In genomic region chr2:165529130-165529529, GRCh38 we compare ENCODE assay signal across 30 cellular contexts. TPM values are rescaled to one million over a fixed set of nuclear protein-coding genes. Genes with fewer than 3 reads are reported as not detected.
DNase-seq lines count a peak whose midpoint lies in the region; ATAC-seq and TF ChIP-seq lines count a peak whose summit lies in the region.
"Had no signal": no experiment of that assay in that cellular context is flagged by ENCODE, and none has a peak within 500 bp of the region (broad histone marks: within the 10 kb centered on the region; RNA-seq: fewer than 3 reads in every experiment).

No MANE protein-coding gene starts in this region.

- H3K4me3 ChIP-seq in breast epithelium = no peak overlapping the region
- H3K4me3 ChIP-seq in fibroblast of mammary gland (ENCODE audit: control insufficient read depth, low read depth, low read length) = no peak overlapping the region
- H3K4me3 ChIP-seq: ovary, right atrium auricular region had no signal

- no peaks in the 10 kb centered on the region for H3K4me1 ChIP-seq in breast epithelium
- H3K4me1 ChIP-seq: right atrium auricular region had no signal

- BruUV-seq in MCF 10A (replicated peaks; lab: Mats Ljungman, UMichigan) = no TSS peak

- H3K9me3 ChIP-seq in breast epithelium = peaks cover 0 to 4% of the 10 kb centered on the region in 2 donors
- H3K9me3 ChIP-seq: ovary, right atrium auricular region, SK-N-SH had no signal

- H3K36me3 Mint-ChIP-seq in MCF 10A (ENCODE audit: insufficient read depth, unreplicated experiment) (no peaks in the 10 kb centered on the region), WTC11 (peaks cover 11% of the 10 kb centered on the region)
- H3K36me3 Mint-ChIP-seq in activated CD8-positive, alpha-beta T cell treated with anti-CD3 and anti-CD28 coated beads for 36 hours (ENCODE audit: low read depth) = no peaks in the 10 kb centered on the region
- H3K36me3 Mint-ChIP-seq: activated naive CD4-positive, alpha-beta T cell treated with anti-CD3 and anti-CD28 coated beads, Interleukin-2, amount 50 U/mL, for 24 hours had no signal

- no peak overlapping the region for H3K27ac ChIP-seq in breast epithelium
- H3K27ac ChIP-seq: ovary, right atrium auricular region, RWPE1 had no signal

- H3K4me3 Mint-ChIP-seq in MCF 10A (ENCODE audit: unreplicated experiment) (no peak overlapping the region), WTC11 (no peak overlapping the region)
- no peak overlapping the region for H3K4me3 Mint-ChIP-seq in activated CD8-positive, alpha-beta T cell treated with anti-CD3 and anti-CD28 coated beads for 36 hours
- H3K4me3 Mint-ChIP-seq: activated naive CD4-positive, alpha-beta T cell treated with anti-CD3 and anti-CD28 coated beads, Interleukin-2, amount 50 U/mL, for 24 hours; activated T-cell treated with anti-CD3 and anti-CD28 coated beads, Interleukin-2, amount 50 U/mL, for 72 hours; B cell had no signal

- H3K27me3 ChIP-seq in breast epithelium = no peaks in the 10 kb centered on the region
- H3K27me3 ChIP-seq: ovary, right atrium auricular region had no signal

- DNase-seq in MCF 10A (ENCODE audit: unreplicated experiment) (peak; percentile 4), breast epithelium (ENCODE audit: low spot score in 2 of 2) (no peak), WTC11 (ENCODE audit: low spot score) (no peak), fibroblast of mammary gland (ENCODE audit: low read depth) (peak; percentile 51), DMS 273 treated with DMSO at 0.1 percent for 48 hours (lab: John Stamatoyannopoulos, UW) (no peak)
- DNase-seq in activated CD8-positive, alpha-beta T cell treated with anti-CD3 and anti-CD28 coated beads for 36 hours = no peak
- no peak for DNase-seq in activated T-cell treated with anti-CD3 and anti-CD28 coated beads, Interleukin-2, amount 50 U/mL, for 48 hours
- no peak for DNase-seq in activated CD8-positive, alpha-beta memory T cell treated with anti-CD3 and anti-CD28 coated beads, Interleukin-2, amount 50 U/mL, for 48 hours
- DNase-seq: 8988T; activated CD4-positive, alpha-beta T cell treated with anti-CD3 and anti-CD28 coated beads for 1 hour; activated CD8-positive, alpha-beta memory T cell treated with anti-CD3 and anti-CD28 coated beads for 24 hours; activated T-cell treated with anti-CD3 and anti-CD28 coated beads, Interleukin-2, amount 50 U/mL, for 72 hours; COR-L47; cortex of kidney; foreskin melanocyte; GOT3; Kasumi-1; mesenchymal stem cell; NCI-H1092 treated with DMSO at 0.1 percent for 48 hours; NCI-H2081 treated with DMSO at 0.1 percent for 48 hours; NCI-H526; ovary; SK-N-SH; stimulated activated CD4-positive, alpha-beta T cell treated with anti-CD3 and anti-CD28 coated beads, Interleukin-15, amount 100 ng/mL, for 24 hours; substantia nigra; T-helper 9 cell had no signal

- peaks cover 26% of the 10 kb centered on the region for H3K27me3 Mint-ChIP-seq in MCF 10A (ENCODE audit: insufficient read depth, unreplicated experiment)
- no peaks in the 10 kb centered on the region for H3K27me3 Mint-ChIP-seq in WTC11 (ENCODE audit: low read depth)
- H3K27me3 Mint-ChIP-seq in activated CD8-positive, alpha-beta T cell treated with anti-CD3 and anti-CD28 coated beads for 36 hours = no peaks in the 10 kb centered on the region
- H3K27me3 Mint-ChIP-seq: B cell had no signal

- ATAC-seq in WTC11 = peak; percentile 87
- no peak for ATAC-seq in activated CD8-positive, alpha-beta T cell treated with anti-CD3 and anti-CD28 coated beads for 36 hours
- ATAC-seq: activated T-cell treated with anti-CD3 and anti-CD28 coated beads, Interleukin-2, amount 50 U/mL, for 72 hours had no signal

- H3K9me3 Mint-ChIP-seq in MCF 10A (ENCODE audit: unreplicated experiment) (peaks cover 7% of the 10 kb centered on the region), WTC11 (peaks cover 15% of the 10 kb centered on the region)
- no peaks in the 10 kb centered on the region for H3K9me3 Mint-ChIP-seq in activated CD8-positive, alpha-beta T cell treated with anti-CD3 and anti-CD28 coated beads for 36 hours

- intact Hi-C loops in MCF 10A (cut with micrococcal nuclease) = no loop called here
- intact Hi-C loops in breast epithelium (cut with DNase I; ENCODE audit: low total_unique reads) = no loop called here
- intact Hi-C loops in activated CD8-positive, alpha-beta T cell treated with anti-CD3 and anti-CD28 coated beads for 36 hours (cut with micrococcal nuclease) = no loop called here

- CTCF ChIA-PET in MCF 10A (lab: Yijun Ruan, JAX) = no interaction called here
- CTCF ChIA-PET in WTC11 (lab: Charles Lee) = interaction anchor here (0.7 to 1.3 kb wide), 2 partner anchors 23 to 346 kb away, joined by 3 read pairs; no protein-coding TSS in a partner anchor
- CTCF ChIA-PET in activated CD8-positive, alpha-beta T cell treated with anti-CD3 and anti-CD28 coated beads for 36 hours (lab: Charles Lee) = no interaction called here

- H3K36me3 ChIP-seq in breast epithelium = no peaks in the 10 kb centered on the region
- H3K36me3 ChIP-seq: ovary, right atrium auricular region had no signal

- H3K4me1 Mint-ChIP-seq in MCF 10A (ENCODE audit: insufficient read depth, unreplicated experiment) (no peaks in the 10 kb centered on the region), WTC11 (peaks cover 11% of the 10 kb centered on the region)
- no peaks in the 10 kb centered on the region for H3K4me1 Mint-ChIP-seq in activated CD8-positive, alpha-beta T cell treated with anti-CD3 and anti-CD28 coated beads for 36 hours (ENCODE audit: low read depth)
- H3K4me1 Mint-ChIP-seq: activated naive CD4-positive, alpha-beta T cell treated with anti-CD3 and anti-CD28 coated beads, Interleukin-2, amount 50 U/mL, for 24 hours; B cell had no signal

- no peak for TF ChIP-seq POLR2A in breast epithelium (IDR thresholded peaks at IDR 0.05)

- no peak for TF ChIP-seq CTCF in MCF 10A (IDR thresholded peaks at IDR 0.05; ENCODE audit: unreplicated experiment)
- no peak for TF ChIP-seq CTCF in breast epithelium (IDR thresholded peaks at IDR 0.05)
- TF ChIP-seq CTCF in WTC11 (IDR thresholded peaks at IDR 0.05) = no peak
- no peak for TF ChIP-seq CTCF in fibroblast of mammary gland (conservative IDR thresholded peaks at IDR 0.05; ENCODE audit: control insufficient read depth, insufficient read depth, low read depth, low read length)
- no peak for TF ChIP-seq CTCF in activated CD8-positive, alpha-beta T cell treated with anti-CD3 and anti-CD28 coated beads for 36 hours (IDR thresholded peaks at IDR 0.05)

- H3K27ac Mint-ChIP-seq in MCF 10A (ENCODE audit: low read depth, unreplicated experiment) (no peak overlapping the region), WTC11 (peak overlapping the region; percentile 45; the same call in 1 of the 2 replicates)
- H3K27ac Mint-ChIP-seq in activated CD8-positive, alpha-beta T cell treated with anti-CD3 and anti-CD28 coated beads for 36 hours = no peak overlapping the region
- H3K27ac Mint-ChIP-seq: activated naive CD4-positive, alpha-beta T cell treated with anti-CD3 and anti-CD28 coated beads, Interleukin-2, amount 50 U/mL, for 24 hours; activated T-cell treated with anti-CD3 and anti-CD28 coated beads, Interleukin-2, amount 50 U/mL, for 72 hours; B cell had no signal

- POLR2A ChIA-PET in MCF 10A (lab: Yijun Ruan, JAX) = no interaction called here
- POLR2A ChIA-PET in WTC11 (lab: Charles Lee) = no interaction called here
- POLR2A ChIA-PET in activated CD8-positive, alpha-beta T cell treated with anti-CD3 and anti-CD28 coated beads for 36 hours (lab: Charles Lee) = no interaction called here

TF ChIP-seq in WTC11, 78 proteins besides CTCF, POLR2A, EP300 and RAD21 (continues in another document):
- no peak for TF ChIP-seq JAZF1 (CRISPR knock-in tag; IDR thresholded peaks at IDR 0.05)
- no peak for TF ChIP-seq IRF2 (CRISPR knock-in tag; IDR thresholded peaks at IDR 0.05; ENCODE audit: borderline replicate concordance, low read depth)
- TF ChIP-seq, protein P1, sequence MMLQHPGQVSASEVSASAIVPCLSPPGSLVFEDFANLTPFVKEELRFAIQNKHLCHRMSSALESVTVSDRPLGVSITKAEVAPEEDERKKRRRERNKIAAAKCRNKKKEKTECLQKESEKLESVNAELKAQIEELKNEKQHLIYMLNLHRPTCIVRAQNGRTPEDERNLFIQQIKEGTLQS (CRISPR knock-in tag; conservative IDR thresholded peaks at IDR 0.05) = no peak
- TF ChIP-seq RELA (CRISPR knock-in tag; IDR thresholded peaks at IDR 0.05; ENCODE audit: borderline replicate concordance) = no peak
- TF ChIP-seq ATF6 (CRISPR knock-in tag; IDR thresholded peaks at IDR 0.05) = no peak
- TF ChIP-seq, protein P2, sequence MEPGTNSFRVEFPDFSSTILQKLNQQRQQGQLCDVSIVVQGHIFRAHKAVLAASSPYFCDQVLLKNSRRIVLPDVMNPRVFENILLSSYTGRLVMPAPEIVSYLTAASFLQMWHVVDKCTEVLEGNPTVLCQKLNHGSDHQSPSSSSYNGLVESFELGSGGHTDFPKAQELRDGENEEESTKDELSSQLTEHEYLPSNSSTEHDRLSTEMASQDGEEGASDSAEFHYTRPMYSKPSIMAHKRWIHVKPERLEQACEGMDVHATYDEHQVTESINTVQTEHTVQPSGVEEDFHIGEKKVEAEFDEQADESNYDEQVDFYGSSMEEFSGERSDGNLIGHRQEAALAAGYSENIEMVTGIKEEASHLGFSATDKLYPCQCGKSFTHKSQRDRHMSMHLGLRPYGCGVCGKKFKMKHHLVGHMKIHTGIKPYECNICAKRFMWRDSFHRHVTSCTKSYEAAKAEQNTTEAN (CRISPR knock-in tag; IDR thresholded peaks at IDR 0.05) = no peak
- no peak for TF ChIP-seq CREB1 (CRISPR knock-in tag; IDR thresholded peaks at IDR 0.05)
- no peak for TF ChIP-seq ELF4 (CRISPR knock-in tag; IDR thresholded peaks at IDR 0.05; ENCODE audit: low read depth)
- no peak for TF ChIP-seq ZNF317 (CRISPR knock-in tag; IDR thresholded peaks at IDR 0.05; ENCODE audit: borderline replicate concordance, low read depth)
- TF ChIP-seq NR1H2 (CRISPR knock-in tag; IDR thresholded peaks at IDR 0.05) = no peak
- TF ChIP-seq ZNF138 (CRISPR knock-in tag; conservative IDR thresholded peaks at IDR 0.05) = no peak

RNA-seq across cellular contexts. Expression of gene CSRNP3, which starts 59.6 kb away (rescaled TPM):
- total RNA-seq in MCF 10A (2022) (0.05 and 0.33 TPM in 2 replicates), breast epithelium (1 to 10 TPM; 1.4 to 10.0 (median 2.0) TPM), WTC11 (2021) (7.3 to 8.0 TPM (median 8.0 TPM) in 3 replicates)
- total RNA-seq in activated CD8-positive, alpha-beta T cell treated with anti-CD3 and anti-CD28 coated beads for 36 hours = not detected
- total RNA-seq: activated T-cell treated with anti-CD3 and anti-CD28 coated beads, Interleukin-2, amount 50 U/mL, for 72 hours; B cell had no signal

Comparison
In these comparisons a context has a peak if more than half of its experiments do, and no peak if none do; other contexts are left out.
1. DNase-seq: peak in MCF 10A (single experiment) and fibroblast of mammary gland (single experiment); none in breast epithelium (0 of 2), WTC11 (single experiment), activated CD8-positive, alpha-beta T cell treated with anti-CD3 and anti-CD28 coated beads for 36 hours (single experiment), activated T-cell treated with anti-CD3 and anti-CD28 coated beads, Interleukin-2, amount 50 U/mL, for 48 hours (0 of 2), DMS 273 treated with DMSO at 0.1 percent for 48 hours (single experiment) and activated CD8-positive, alpha-beta memory T cell treated with anti-CD3 and anti-CD28 coated beads, Interleukin-2, amount 50 U/mL, for 48 hours (single experiment).